17 cellular contexts compared by ENCODE assay signal in the genomic region with DNA sequence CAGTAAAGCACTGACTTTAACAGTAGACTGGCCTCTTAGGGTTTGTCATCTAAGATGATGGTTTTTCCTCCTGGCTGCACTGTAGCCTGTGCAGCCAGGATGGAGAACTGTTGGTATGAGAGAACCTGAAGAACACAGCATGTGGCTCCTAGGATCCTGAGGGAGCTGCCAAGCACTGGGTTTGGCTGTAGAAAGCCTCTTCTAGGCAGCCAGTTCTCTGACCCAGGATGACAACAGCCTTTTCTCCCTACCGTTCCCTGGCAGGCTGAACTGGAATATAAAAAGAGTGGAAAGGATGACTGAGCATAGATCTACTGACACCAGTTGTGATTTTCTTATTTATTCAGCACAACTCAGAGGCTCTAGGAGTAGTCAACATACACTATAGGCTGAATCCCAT. TPM values are rescaled to one million over a fixed set of nuclear protein-coding genes. Genes with fewer than 3 reads are reported as not detected.
DNase-seq lines count a peak whose midpoint lies in the region; ATAC-seq and TF ChIP-seq lines count a peak whose summit lies in the region.
"Had no signal": no experiment of that assay in that cellular context is flagged by ENCODE, and none has a peak within 500 bp of the region (broad histone marks: within the 10 kb centered on the region; RNA-seq: fewer than 3 reads in every experiment).

No MANE protein-coding gene starts in this region.

- H3K27me3 ChIP-seq in thyroid gland: no peaks in the 10 kb centered on the region
- H3K27me3 ChIP-seq: BLaER1 had no signal

- H3K36me3 ChIP-seq in thyroid gland: peaks cover 0 to under 1% of the 10 kb centered on the region in 2 donors
- H3K36me3 ChIP-seq: BLaER1 had no signal

- no peak overlapping the region for H3K27ac ChIP-seq in thyroid gland
- H3K27ac ChIP-seq: 22Rv1, BLaER1 had no signal

- intact Hi-C loops in left colon (cut with DNase I, micrococcal nuclease): no loop called here
- intact Hi-C loops in thyroid gland (cut with DNase I): no loop called here

- WGBS in thyroid gland, 2 donors: 77 to 90% methylated on average over 1 of the region's 1 CpG

- H3K9me3 ChIP-seq in thyroid gland: no peaks in the 10 kb centered on the region
- H3K9me3 ChIP-seq: BLaER1 had no signal

- peak; percentile 12 for DNase-seq in activated effector memory CD4-positive, alpha-beta T cell treated with anti-CD3 and anti-CD28 coated beads, Interleukin-2, amount 50 U/mL, for 16 hours
- no peak for DNase-seq in activated effector memory CD4-positive, alpha-beta T cell treated with Interleukin-2 at 50 U/mL for 16 hours
- DNase-seq in cerebellar cortex (ENCODE audit: low spot score) (peak; percentile 91), medulla oblongata (ENCODE audit: extremely low spot score) (peak; percentile 59), left colon (no peak), thyroid gland (no peak)
- DNase-seq in central memory CD4-positive, alpha-beta T cell: no peak
- DNase-seq: Calu3; CD4-positive, alpha-beta T cell; DMS 273 treated with DMSO at 0.1 percent for 48 hours; GOT3; H9 had no signal

- ATAC-seq in HG02678 (IDR thresholded peaks at IDR 0.05; ENCODE audit: unreplicated experiment): no peak
- no peak for ATAC-seq in left colon
- ATAC-seq: GM12878, HepG2 had no signal

- H3K4me3 ChIP-seq in thyroid gland (replicated peaks in 1 of 3): no peak overlapping the region
- H3K4me3 ChIP-seq: BLaER1, GM12878 had no signal

- H3K4me1 ChIP-seq in thyroid gland: no peaks in the 10 kb centered on the region

- no peak for TF ChIP-seq CTCF in thyroid gland (IDR thresholded peaks at IDR 0.05)

- TF ChIP-seq POLR2A in thyroid gland (IDR thresholded peaks at IDR 0.05): no peak

RNA-seq across cellular contexts. Expression of gene MANF, which starts 34.3 kb away (rescaled TPM):
- total RNA-seq in left colon (10 to 100 TPM; 62.7 to 83.4 TPM), thyroid gland (100 to 1,000 TPM in 2 of 4 donors, 10 to 100 TPM in 2; 79.7 to 312 (median 189) TPM)

RNA-seq across cellular contexts. Expression of gene RBM15B, which starts 40.3 kb away (rescaled TPM):
- total RNA-seq in left colon (10 to 100 TPM; 32.0 to 33.4 TPM), thyroid gland (10 to 100 TPM; 29.4 to 50.0 (median 38.9) TPM)

Comparison
In these comparisons a context has a peak if more than half of its experiments do, and no peak if none do; other contexts are left out.
1. DNase-seq: peak in activated effector memory CD4-positive, alpha-beta T cell treated with anti-CD3 and anti-CD28 coated beads, Interleukin-2, amount 50 U/mL, for 16 hours (single experiment), cerebellar cortex (single experiment) and medulla oblongata (single experiment); none in activated effector memory CD4-positive, alpha-beta T cell treated with Interleukin-2 at 50 U/mL for 16 hours (single experiment), central memory CD4-positive, alpha-beta T cell (single experiment), left colon (0 of 2) and thyroid gland (0 of 2).